In genomic region chr9:33042528-33042927, GRCh38 we compare ENCODE assay signal across 2 cellular contexts.
A peak's percentile ranks its signal among the peaks of the same experiment; 100 is the strongest.
TF ChIP-seq lines count a peak whose summit lies in the region.

No MANE protein-coding gene starts in this region.

TF ChIP-seq in HCT116, 20 proteins besides CTCF, POLR2A, EP300 and RAD21:
- TF ChIP-seq POLR2AphosphoS5 (IDR thresholded peaks at IDR 0.05; ENCODE audit: low read depth, low read length): no peak
- no peak for TF ChIP-seq ZFX (IDR thresholded peaks at IDR 0.05)
- TF ChIP-seq ZBTB33 (IDR thresholded peaks at IDR 0.05; ENCODE audit: extremely low read depth, insufficient replicate concordance, low read length): no peak
- no peak for TF ChIP-seq MAX (IDR thresholded peaks at IDR 0.05)
- TF ChIP-seq ZNF274 (IDR thresholded peaks at IDR 0.05; ENCODE audit: low read depth, low read length): no peak
- no peak for TF ChIP-seq EZH2phosphoT487 (IDR thresholded peaks at IDR 0.05; ENCODE audit: borderline replicate concordance)

TF ChIP-seq in liver, 16 proteins besides CTCF, POLR2A, EP300 and RAD21:
- peak in 1 of 2 donors; percentile 42 for TF ChIP-seq RXRA (IDR thresholded peaks at IDR 0.05)
- TF ChIP-seq SP1 (IDR thresholded peaks at IDR 0.05): peak; percentile 11
- TF ChIP-seq REST (IDR thresholded peaks at IDR 0.05): peak; percentile 51
- peak; percentile 48 for TF ChIP-seq YY1 (IDR thresholded peaks at IDR 0.05)
- TF ChIP-seq ATF3 (IDR thresholded peaks at IDR 0.05): no peak
- no peak for TF ChIP-seq HNF4G (IDR thresholded peaks at IDR 0.05)
TF ChIP-seq in liver: peak in this region for 4.
